In genomic region chr22:48365386-48365785, GRCh38 we compare ENCODE assay signal across 14 cellular contexts.
DNase-seq lines count a peak whose midpoint lies in the region; ATAC-seq, FAIRE-seq and TF ChIP-seq lines count a peak whose summit lies in the region.
"Had no signal": no experiment of that assay in that cellular context is flagged by ENCODE, and none has a peak within 500 bp of the region (broad histone marks: within the 10 kb centered on the region; RNA-seq: fewer than 3 reads in every experiment).

No MANE protein-coding gene starts in this region.

- no CpG with 5 or more reads among the region's 4 CpGs for WGBS in H1 (ENCODE audit: extremely low coverage in 1 of 2, insufficient coverage in 1 of 2, insufficient read length in 1 of 2, insufficient replicate concordance in 2 of 2, low coverage in 1 of 2, low lambda C conversion rate in 2 of 2, missing lambda C conversion rate in 1 of 2), 2 experiments

- TF ChIP-seq POLR2A in H1 (IDR thresholded peaks at IDR 0.05; ENCODE audit: control extremely low read depth in 1 of 2, low read depth in 2 of 2, low read length in 2 of 2) = no peak

- peak overlapping the region; percentile 36; the same call in 1 of the 2 replicates for H2BK15ac ChIP-seq in H1 (ENCODE audit: low read length)

- H3K27ac ChIP-seq in H1 (ENCODE audit: low read depth, low read length) = no peak overlapping the region
- H3K27ac ChIP-seq in osteoblast (ENCODE audit: low read depth, low read length) = no peak overlapping the region
- H3K27ac ChIP-seq: BLaER1 treated with 17β-estradiol and CSF1 and Interleukin-3, amounts not matched to agents 10 nM and 100 nM; GM23248 had no signal

- H3K4me3 ChIP-seq in H1 (ENCODE audit: extremely low read depth in 1 of 4, insufficient read depth in 2 of 4, low read depth in 3 of 4, low read length in 4 of 4) (no peak overlapping the region), osteoblast (ENCODE audit: insufficient read depth, low read length) (no peak overlapping the region)
- H3K4me3 ChIP-seq: BLaER1 treated with 17β-estradiol and CSF1 and Interleukin-3, amounts not matched to agents 10 nM and 100 nM; GM23248 had no signal

- TF ChIP-seq RAD21 in H1 (IDR thresholded peaks at IDR 0.05 in 1 of 2, conservative IDR thresholded peaks at IDR 0.05 in 1 of 2; ENCODE audit: low read depth in 2 of 2, low read length in 2 of 2) = no peak

- no peak overlapping the region for H4K91ac ChIP-seq in H1 (replicated peaks; ENCODE audit: insufficient read length, low read length)

- no peak overlapping the region for H2BK120ac ChIP-seq in H1 (replicated peaks; ENCODE audit: low read depth, low read length)

- H3K4me1 ChIP-seq in H1 (replicated peaks in 1 of 4; ENCODE audit: control insufficient read depth in 3 of 4, insufficient read depth in 4 of 4, low read length in 3 of 4) (peaks cover 3 to 23% (median 10%) of the 10 kb centered on the region in 4 experiments), osteoblast (ENCODE audit: insufficient read depth, low read length) (no peaks in the 10 kb centered on the region)
- H3K4me1 ChIP-seq: BLaER1 treated with 17β-estradiol and CSF1 and Interleukin-3, amounts not matched to agents 10 nM and 100 nM had no signal

- H3K27me3 Mint-ChIP-seq in type B pancreatic cell = peaks cover 27% of the 10 kb centered on the region
- no peaks in the 10 kb centered on the region for H3K27me3 Mint-ChIP-seq in activated CD4-positive, alpha-beta T cell treated with anti-CD3 and anti-CD28 coated beads, Interleukin-2, amount 10 ng/mL, durations not matched to agents 7 days and 5 days

- 0 out of 2 replicates have a peak overlapping the region, but pooled peaks have one; percentile 60 for H2AK5ac ChIP-seq in H1 (ENCODE audit: low read depth, low read length)

- TF ChIP-seq CTCF in H1 (IDR thresholded peaks at IDR 0.05; ENCODE audit: control extremely low read depth in 1 of 3, insufficient read depth in 1 of 3, low read depth in 1 of 3, low read length in 3 of 3) = no peak
- TF ChIP-seq CTCF in osteoblast (IDR thresholded peaks at IDR 0.05; ENCODE audit: extremely low read depth, low read depth, low read length) = no peak
- no peak for TF ChIP-seq CTCF in type B pancreatic cell (conservative IDR thresholded peaks at IDR 0.05)

- H3K36me3 Mint-ChIP-seq in type B pancreatic cell = no peaks in the 10 kb centered on the region
- no peaks in the 10 kb centered on the region for H3K36me3 Mint-ChIP-seq in activated CD4-positive, alpha-beta T cell treated with anti-CD3 and anti-CD28 coated beads, Interleukin-2, amount 10 ng/mL, durations not matched to agents 7 days and 5 days (ENCODE audit: low read depth)
- H3K36me3 Mint-ChIP-seq: CD4-positive, CD25-positive, alpha-beta regulatory T cell had no signal

- CTCF ChIA-PET in H1 (lab: Charles Lee; ENCODE audit: partially characterized antibody) = no interaction called here
- CTCF ChIA-PET in activated CD4-positive, alpha-beta T cell treated with anti-CD3 and anti-CD28 coated beads, Interleukin-2, amount 10 ng/mL, durations not matched to agents 7 days and 5 days (lab: Charles Lee) = no interaction called here

- H3K23me2 ChIP-seq in H1 (ENCODE audit: low read depth, low read length) = peaks cover 10% of the 10 kb centered on the region; the same call in 1 of the 2 replicates

- peak; percentile 28 for DNase-seq in activated effector memory CD4-positive, alpha-beta T cell treated with anti-CD3 and anti-CD28 coated beads, Interleukin-2, amount 50 U/mL, for 16 hours
- no peak for DNase-seq in activated effector memory CD4-positive, alpha-beta T cell treated with Interleukin-2 at 50 U/mL for 16 hours
- peak in 1 of 2 experiments; percentile 22 for DNase-seq in H1 (ENCODE audit: low read depth in 1 of 2, low spot score in 2 of 2)
- DNase-seq in osteoblast (ENCODE audit: insufficient read length, low spot score, missing footprints) = peak; percentile 14
- DNase-seq in type B pancreatic cell (ENCODE audit: extremely low spot score, unreplicated experiment) = peak; percentile 59
- DNase-seq in activated CD4-positive, alpha-beta T cell treated with anti-CD3 and anti-CD28 coated beads, Interleukin-2, amount 10 ng/mL, durations not matched to agents 7 days and 5 days = no peak
- DNase-seq: ACHN; CD4-positive, CD25-positive, alpha-beta regulatory T cell; DMS53; GF-D8; GM23248; H7 had no signal

- H3K27ac Mint-ChIP-seq in type B pancreatic cell = no peak overlapping the region
- H3K27ac Mint-ChIP-seq in activated CD4-positive, alpha-beta T cell treated with anti-CD3 and anti-CD28 coated beads, Interleukin-2, amount 10 ng/mL, durations not matched to agents 7 days and 5 days = no peak overlapping the region
- H3K27ac Mint-ChIP-seq: CD4-positive, CD25-positive, alpha-beta regulatory T cell had no signal

- H3K27me3 ChIP-seq in H1 (replicated peaks in 1 of 4; ENCODE audit: control insufficient read depth in 3 of 4, extremely low read depth in 1 of 4, insufficient read depth in 3 of 4, low read length in 3 of 4) (peaks cover 0 to 2% (median 0%) of the 10 kb centered on the region in 4 experiments; a peak in 1 of 7 replicates), osteoblast (ENCODE audit: insufficient read depth, low read length) (no peaks in the 10 kb centered on the region)
- H3K27me3 ChIP-seq: BLaER1 treated with 17β-estradiol and CSF1 and Interleukin-3, amounts not matched to agents 10 nM and 100 nM had no signal

- H3K9me3 ChIP-seq in H1 (ENCODE audit: insufficient read depth in 2 of 2, low read depth in 1 of 2, low read length in 1 of 2) (no peaks in the 10 kb centered on the region), osteoblast (ENCODE audit: low read depth, low read length) (peaks cover 2% of the 10 kb centered on the region)
- H3K9me3 ChIP-seq: BLaER1 treated with 17β-estradiol and CSF1 and Interleukin-3, amounts not matched to agents 10 nM and 100 nM had no signal

- H3K36me3 ChIP-seq in H1 (ENCODE audit: control insufficient read depth in 2 of 4, insufficient read depth in 4 of 4, low read length in 3 of 4) = no peaks in the 10 kb centered on the region
- no peaks in the 10 kb centered on the region for H3K36me3 ChIP-seq in osteoblast (ENCODE audit: insufficient read depth, low read length)
- H3K36me3 ChIP-seq: BLaER1 treated with 17β-estradiol and CSF1 and Interleukin-3, amounts not matched to agents 10 nM and 100 nM had no signal

- H3K79me1 ChIP-seq in H1 (ENCODE audit: low read depth, low read length) = no peaks in the 10 kb centered on the region

- POLR2A ChIA-PET in H1 (lab: Charles Lee; ENCODE audit: partially characterized antibody) = no interaction called here
- POLR2A ChIA-PET in activated CD4-positive, alpha-beta T cell treated with anti-CD3 and anti-CD28 coated beads, Interleukin-2, amount 10 ng/mL, durations not matched to agents 7 days and 5 days (lab: Charles Lee) = no interaction called here

- H4K8ac ChIP-seq in H1 (ENCODE audit: extremely low read depth, insufficient read depth, low read length) = no peak overlapping the region

- no peak overlapping the region for H3K56ac ChIP-seq in H1 (replicated peaks; ENCODE audit: insufficient read length, low read depth, low read length)

- H3K4me2 ChIP-seq in H1 (ENCODE audit: insufficient read depth in 1 of 2, low read depth in 2 of 2, low read length in 2 of 2) (no peak overlapping the region), osteoblast (ENCODE audit: insufficient read depth, low read length) (no peak overlapping the region)
- H3K4me2 ChIP-seq: BLaER1 treated with 17β-estradiol and CSF1 and Interleukin-3, amounts not matched to agents 10 nM and 100 nM had no signal

- H3K14ac ChIP-seq in H1 (ENCODE audit: insufficient read length) = no peak overlapping the region

- no peak for ATAC-seq in HG03439 (IDR thresholded peaks at IDR 0.05; ENCODE audit: unreplicated experiment)

- H2BK5ac ChIP-seq in H1 (ENCODE audit: low read depth, low read length) = no peak overlapping the region; the same call in 1 of the 2 replicates

- peak overlapping the region; percentile 71; the same call in 1 of the 2 replicates for H2BK12ac ChIP-seq in H1 (ENCODE audit: low read depth, low read length)

- H2AFZ ChIP-seq in H1 (ENCODE audit: low read length) (no peak overlapping the region), osteoblast (ENCODE audit: low read length) (no peak overlapping the region)
- H2AFZ ChIP-seq: GM23248 had no signal

- H3K9me3 Mint-ChIP-seq in type B pancreatic cell = no peaks in the 10 kb centered on the region
- H3K9me3 Mint-ChIP-seq in activated CD4-positive, alpha-beta T cell treated with anti-CD3 and anti-CD28 coated beads, Interleukin-2, amount 10 ng/mL, durations not matched to agents 7 days and 5 days = no peaks in the 10 kb centered on the region

- no peaks in the 10 kb centered on the region for H4K20me1 ChIP-seq in H1 (replicated peaks in 1 of 2; ENCODE audit: control insufficient read depth in 1 of 2, insufficient read depth in 2 of 2, low read length in 2 of 2)
- no peaks in the 10 kb centered on the region for H4K20me1 ChIP-seq in osteoblast (ENCODE audit: insufficient read depth, low read length)
- H4K20me1 ChIP-seq: BLaER1 treated with 17β-estradiol and CSF1 and Interleukin-3, amounts not matched to agents 10 nM and 100 nM had no signal

- H3K4ac ChIP-seq in H1 (replicated peaks; ENCODE audit: insufficient read length, low read depth, low read length) = no peak overlapping the region

- no peak overlapping the region for H3K23ac ChIP-seq in H1 (ENCODE audit: insufficient read length)

- H3K79me2 ChIP-seq in H1 (ENCODE audit: control insufficient read depth in 1 of 2, insufficient read depth in 2 of 2, low read length in 2 of 2) (no peaks in the 10 kb centered on the region), osteoblast (ENCODE audit: insufficient read depth, low read length) (no peaks in the 10 kb centered on the region)

- no peak overlapping the region for H3K4me3 Mint-ChIP-seq in type B pancreatic cell
- H3K4me3 Mint-ChIP-seq in activated CD4-positive, alpha-beta T cell treated with anti-CD3 and anti-CD28 coated beads, Interleukin-2, amount 10 ng/mL, durations not matched to agents 7 days and 5 days = no peak overlapping the region
- H3K4me3 Mint-ChIP-seq: CD4-positive, CD25-positive, alpha-beta regulatory T cell had no signal

- H2BK20ac ChIP-seq in H1 (ENCODE audit: low read length) = no peak overlapping the region

- FAIRE-seq in H1 (lab: Jason Lieb, UNC) = no peak

- no peak overlapping the region for H4K5ac ChIP-seq in H1 (ENCODE audit: insufficient read length, low read depth, low read length)

- peaks cover 5% of the 10 kb centered on the region for H3K4me1 Mint-ChIP-seq in type B pancreatic cell (ENCODE audit: unreplicated experiment)
- no peaks in the 10 kb centered on the region for H3K4me1 Mint-ChIP-seq in activated CD4-positive, alpha-beta T cell treated with anti-CD3 and anti-CD28 coated beads, Interleukin-2, amount 10 ng/mL, durations not matched to agents 7 days and 5 days
- H3K4me1 Mint-ChIP-seq: CD4-positive, CD25-positive, alpha-beta regulatory T cell had no signal

- H3K9ac ChIP-seq in H1 (replicated peaks in 1 of 4; ENCODE audit: extremely low read depth in 1 of 4, low read depth in 3 of 4, low read length in 3 of 4) = no peak overlapping the region
- H3K9ac ChIP-seq: BLaER1 treated with 17β-estradiol and CSF1 and Interleukin-3, amounts not matched to agents 10 nM and 100 nM; GM23248 had no signal

- no peak for TF ChIP-seq EP300 in H1 (IDR thresholded peaks at IDR 0.05; ENCODE audit: borderline replicate concordance in 1 of 2, low read depth in 2 of 2, low read length in 2 of 2)

- H3K18ac ChIP-seq in H1 (ENCODE audit: extremely low read depth, low read length) = no peak overlapping the region

Comparison
In these comparisons a context has a peak if more than half of its experiments do, and no peak if none do; other contexts are left out.
1. DNase-seq: peak in activated effector memory CD4-positive, alpha-beta T cell treated with anti-CD3 and anti-CD28 coated beads, Interleukin-2, amount 50 U/mL, for 16 hours (single experiment), osteoblast (single experiment) and type B pancreatic cell (single experiment); none in activated effector memory CD4-positive, alpha-beta T cell treated with Interleukin-2 at 50 U/mL for 16 hours (single experiment) and activated CD4-positive, alpha-beta T cell treated with anti-CD3 and anti-CD28 coated beads, Interleukin-2, amount 10 ng/mL, durations not matched to agents 7 days and 5 days (single experiment).